In the genomic region with DNA sequence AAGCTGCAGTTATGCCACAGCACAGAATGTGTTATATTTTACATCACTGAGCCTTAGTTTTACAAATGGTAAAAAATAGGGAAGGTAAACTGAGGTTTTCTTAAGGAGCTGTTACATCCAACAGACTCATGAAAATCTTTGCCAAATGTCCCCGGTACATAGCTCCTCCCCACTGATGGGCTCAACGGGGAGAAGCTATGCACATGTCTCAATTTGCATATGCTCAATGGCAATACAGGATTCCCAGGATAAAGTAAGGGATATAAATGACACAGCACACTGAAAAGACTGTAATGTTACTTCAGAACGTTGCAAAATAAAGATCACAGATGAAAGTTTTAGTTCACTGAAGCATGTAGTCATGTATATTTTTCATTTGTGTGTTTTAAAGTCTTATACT, we compare ENCODE assay signal across 10 cellular contexts. TPM values are rescaled to one million over a fixed set of nuclear protein-coding genes. Genes with fewer than 3 reads are reported as not detected.
"Had no signal": no experiment of that assay in that cellular context is flagged by ENCODE, and none has a peak within 500 bp of the region (broad histone marks: within the 10 kb centered on the region; RNA-seq: fewer than 3 reads in every experiment).

No MANE protein-coding gene starts in this region.

RNA-seq across cellular contexts. Expression of a gene that starts 16.6 kb away (rescaled TPM):
- polyA plus RNA-seq: naive thymus-derived CD4-positive, alpha-beta T cell had no signal

RNA-seq across cellular contexts. Expression of a gene that starts 58.7 kb away (rescaled TPM):
- total RNA-seq: left lobe of liver; lower leg skin; natural killer cell treated with Interleukin-12 subunit alpha and Interleukin-12 subunit beta and Interleukin-15 and Interleukin-18, amount 100 ng/mL, for 72 hours; sciatic nerve; subcutaneous adipose tissue; suprapubic skin; thoracic aorta had no signal
- polyA plus RNA-seq: keratinocyte; naive thymus-derived CD4-positive, alpha-beta T cell; neural cell had no signal
